In genomic region chr19:7772752-7773291, GRCh38 we compare ENCODE assay signal across 10 cellular contexts. TPM values are rescaled to one million over a fixed set of nuclear protein-coding genes. Genes with fewer than 3 reads are reported as not detected.
DNase-seq lines count a peak whose midpoint lies in the region; ATAC-seq and TF ChIP-seq lines count a peak whose summit lies in the region.
"Had no signal": no experiment of that assay in that cellular context is flagged by ENCODE, and none has a peak within 500 bp of the region (broad histone marks: within the 10 kb centered on the region; RNA-seq: fewer than 3 reads in every experiment).

No MANE protein-coding gene starts in this region.

- H3K4me1 Mint-ChIP-seq in central memory CD8-positive, alpha-beta T cell = peaks cover 14% of the 10 kb centered on the region

- H3K9me3 Mint-ChIP-seq in central memory CD8-positive, alpha-beta T cell = no peaks in the 10 kb centered on the region

- no peaks in the 10 kb centered on the region for H3K27me3 ChIP-seq in uterus
- no peaks in the 10 kb centered on the region for H3K27me3 ChIP-seq in body of pancreas

- peaks cover 12% of the 10 kb centered on the region for H3K27me3 Mint-ChIP-seq in central memory CD8-positive, alpha-beta T cell

- TF ChIP-seq POLR2A in uterus (IDR thresholded peaks at IDR 0.05) = no peak
- no peak for TF ChIP-seq POLR2A in body of pancreas (IDR thresholded peaks at IDR 0.05)

- no peak for DNase-seq in activated CD4-positive, CD25-positive, alpha-beta regulatory T cell (lab: John Stamatoyannopoulos, UW)
- peak; percentile 96 for DNase-seq in RPMI8226
- peak in 1 of 2 donors; percentile 16 for DNase-seq in central memory CD8-positive, alpha-beta T cell (ENCODE audit: low spot score in 2 of 2)
- DNase-seq in stimulated activated CD8-positive, alpha-beta memory T cell treated with anti-CD3 and anti-CD28 coated beads, Interleukin-7, amount 100 ng/mL, for 4 hours (ENCODE audit: low read depth in 2 of 2) = peak; percentile 5 to 12
- DNase-seq in uterus = no peak
- DNase-seq in body of pancreas = no peak
- DNase-seq in mesenteric fat pad (ENCODE audit: low spot score) = no peak
- DNase-seq: NCI-H1092 had no signal

- no peaks in the 10 kb centered on the region for H3K4me1 ChIP-seq in uterus
- H3K4me1 ChIP-seq in body of pancreas = no peaks in the 10 kb centered on the region

- H3K36me3 Mint-ChIP-seq in central memory CD8-positive, alpha-beta T cell (ENCODE audit: insufficient read depth) = peaks cover 1% of the 10 kb centered on the region

- H3K27ac ChIP-seq in uterus = no peak overlapping the region
- no peak overlapping the region for H3K27ac ChIP-seq in body of pancreas

- H3K4me3 ChIP-seq in uterus (no peak overlapping the region), body of pancreas (no peak overlapping the region)

- peak overlapping the region; percentile 23 for H3K27ac Mint-ChIP-seq in central memory CD8-positive, alpha-beta T cell (ENCODE audit: low read depth)

- H3K9me3 ChIP-seq in uterus (no peaks in the 10 kb centered on the region), body of pancreas (no peaks in the 10 kb centered on the region)

- H3K36me3 ChIP-seq in uterus (no peaks in the 10 kb centered on the region), body of pancreas (replicated peaks in 1 of 2; ENCODE audit: insufficient read depth in 1 of 2, low read depth in 2 of 2) (no peaks in the 10 kb centered on the region)

- no peak for TF ChIP-seq CTCF in uterus (IDR thresholded peaks at IDR 0.05)
- TF ChIP-seq CTCF in body of pancreas (IDR thresholded peaks at IDR 0.05) = no peak

- intact Hi-C loops in uterus (cut with DNase I; ENCODE audit: low total_unique reads) (no loop called here), body of pancreas (cut with DNase I) (no loop called here)

- peak; percentile 99 to 100 for ATAC-seq in activated CD4-positive, CD25-positive, alpha-beta regulatory T cell treated with anti-CD3 and anti-CD28 coated beads, Interleukin-2, amount 50 U/mL, for 24 hours
- peak; percentile 98 for ATAC-seq in central memory CD8-positive, alpha-beta T cell (replicated peaks; ENCODE audit: extremely low read depth, poor library complexity, severe bottlenecking)
- no peak for ATAC-seq in body of pancreas

- WGBS in body of pancreas, 2 donors = 62 to 65% methylated on average over 8 of the region's 8 CpGs

- H3K4me3 Mint-ChIP-seq in central memory CD8-positive, alpha-beta T cell = peak overlapping the region; percentile 47

RNA-seq across cellular contexts. Expression of gene CLEC4M, which starts 9.8 kb away (rescaled TPM):
- total RNA-seq in uterus = under 1 TPM in 1 of 4 donors, not detected in 3; 0.62 TPM
- not detected for total RNA-seq in body of pancreas
- not detected for total RNA-seq in mesenteric fat pad
- total RNA-seq: H1 had no signal

RNA-seq across cellular contexts. Expression of gene CD209, which starts 25.5 kb away (rescaled TPM):
- total RNA-seq in uterus = 10 to 100 TPM in 1 of 4 donors, 1 to 10 TPM in 2, not detected in 1; 2.6 to 14.4 (median 8.8) TPM
- 1 to 10 TPM; 1.6 to 2.0 TPM for total RNA-seq in body of pancreas
- 63.5 TPM for total RNA-seq in mesenteric fat pad

RNA-seq across cellular contexts. Expression of gene CLEC4G, which starts 40.9 kb away (rescaled TPM):
- total RNA-seq in uterus = not detected
- 1 to 10 TPM in 1 of 2 donors, under 1 TPM in 1; 0.52 to 6.6 TPM for total RNA-seq in body of pancreas
- total RNA-seq in mesenteric fat pad = 10.1 TPM

RNA-seq across cellular contexts. Expression of gene EVI5L, which starts 57.2 kb away (rescaled TPM):
- total RNA-seq in uterus (10 to 100 TPM in 3 of 4 donors, 1 to 10 TPM in 1; 9.1 to 14.9 (median 12.4) TPM), body of pancreas (10 to 100 TPM in 1 of 2 donors, 1 to 10 TPM in 1; 6.0 to 12.9 TPM), mesenteric fat pad (15.4 TPM)

Comparison
In these comparisons a context has a peak if more than half of its experiments do, and no peak if none do; other contexts are left out.
1. DNase-seq: peak in RPMI8226 (single experiment) and stimulated activated CD8-positive, alpha-beta memory T cell treated with anti-CD3 and anti-CD28 coated beads, Interleukin-7, amount 100 ng/mL, for 4 hours (2 of 2); none in activated CD4-positive, CD25-positive, alpha-beta regulatory T cell (0 of 4), uterus (0 of 2), body of pancreas (0 of 4) and mesenteric fat pad (single experiment).